Comparison of ENCODE assay signal across 19 cellular contexts in the genomic region with DNA sequence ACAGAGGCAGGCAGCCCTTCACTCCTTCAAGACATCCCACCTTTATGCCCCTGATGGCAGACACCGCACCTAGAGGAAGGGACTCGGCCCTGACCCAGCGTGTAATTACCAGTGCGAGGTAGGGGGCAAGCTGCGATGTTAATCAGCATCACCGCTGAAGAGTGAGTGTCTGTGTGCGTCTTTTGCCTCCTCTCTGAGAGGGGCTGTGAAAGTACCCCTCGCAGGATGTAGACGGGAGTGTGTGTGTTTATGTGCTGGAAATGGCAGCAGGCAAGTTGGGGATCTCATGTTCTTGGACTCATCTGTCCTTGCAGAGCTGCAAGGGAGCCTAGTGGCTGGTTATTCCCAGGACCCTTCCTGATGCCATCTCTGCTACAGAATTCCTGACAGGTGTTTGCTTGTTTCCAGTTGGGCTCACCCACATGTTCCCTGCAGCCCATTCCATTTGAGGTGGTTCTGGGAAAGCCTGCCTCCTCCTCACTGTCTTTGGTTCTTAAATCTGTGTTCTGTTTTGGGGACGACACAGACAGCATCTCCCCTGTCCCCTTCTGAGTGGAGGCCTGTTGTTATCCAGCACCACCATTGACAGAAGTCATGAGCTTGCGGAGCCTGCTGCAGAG.
A peak's percentile ranks its signal among the peaks of the same experiment; 100 is the strongest.
DNase-seq lines count a peak whose midpoint lies in the region; ATAC-seq, FAIRE-seq and TF ChIP-seq lines count a peak whose summit lies in the region.
"Had no signal": no experiment of that assay in that cellular context is flagged by ENCODE, and none has a peak within 500 bp of the region (broad histone marks: within the 10 kb centered on the region; RNA-seq: fewer than 3 reads in every experiment).

No MANE protein-coding gene starts in this region.

- peaks cover 38% of the 10 kb centered on the region for H3K36me3 Mint-ChIP-seq in nephron progenitor cell (ENCODE audit: low read depth)

- H3K4me1 Mint-ChIP-seq in nephron progenitor cell: peaks cover 12% of the 10 kb centered on the region
- H3K4me1 Mint-ChIP-seq: B cell had no signal

- no peaks in the 10 kb centered on the region for H3K27me3 ChIP-seq in bronchial epithelial cell (ENCODE audit: control insufficient read depth, insufficient read depth, low read length)
- no peaks in the 10 kb centered on the region for H3K27me3 ChIP-seq in esophagus muscularis mucosa

- H3K27me3 Mint-ChIP-seq in nephron progenitor cell (ENCODE audit: low read depth, poor library complexity): peaks cover 3% of the 10 kb centered on the region
- H3K27me3 Mint-ChIP-seq: CD4-positive, alpha-beta T cell had no signal

- no peak for TF ChIP-seq CTCF in bronchial epithelial cell (IDR thresholded peaks at IDR 0.05; ENCODE audit: insufficient read depth, low read length, severe bottlenecking)
- TF ChIP-seq CTCF in esophagus muscularis mucosa (IDR thresholded peaks at IDR 0.05): no peak
- no peak for TF ChIP-seq CTCF in nephron progenitor cell (IDR thresholded peaks at IDR 0.05)

- H3K27ac Mint-ChIP-seq in nephron progenitor cell: peak overlapping the region; percentile 64
- H3K27ac Mint-ChIP-seq: B cell; CD4-positive, alpha-beta T cell had no signal

- peak; percentile 28 for FAIRE-seq in bronchial epithelial cell (lab: Jason Lieb, UNC)
- FAIRE-seq: A204.1, G401.6, GM12891, H54 had no signal

- H3K9me3 ChIP-seq in esophagus muscularis mucosa: no peaks in the 10 kb centered on the region

- no peak overlapping the region for H3K4me3 Mint-ChIP-seq in nephron progenitor cell
- H3K4me3 Mint-ChIP-seq: B cell; CD4-positive, alpha-beta T cell had no signal

- 96% methylated on average over 11 of the region's 11 CpGs for WGBS in esophagus muscularis mucosa

- no peak overlapping the region for H3K27ac ChIP-seq in esophagus muscularis mucosa (replicated peaks in 1 of 4)
- H3K27ac ChIP-seq: GM23248, HL-60 had no signal

- H3K36me3 ChIP-seq in bronchial epithelial cell (ENCODE audit: control insufficient read depth, insufficient read depth, low read length) (no peaks in the 10 kb centered on the region), esophagus muscularis mucosa (no peaks in the 10 kb centered on the region)

- intact Hi-C loops in esophagus muscularis mucosa (cut with DNase I): no loop called here

- no peak for ATAC-seq in GM19351 (IDR thresholded peaks at IDR 0.05; ENCODE audit: unreplicated experiment)
- ATAC-seq: HCT116 had no signal

- H3K4me3 ChIP-seq in bronchial epithelial cell (ENCODE audit: low read depth, low read length) (no peak overlapping the region), esophagus muscularis mucosa (no peak overlapping the region)
- H3K4me3 ChIP-seq: GM23248 had no signal

- no peak for DNase-seq in bronchial epithelial cell (ENCODE audit: low read depth)
- peak; percentile 57 for DNase-seq in esophagus muscularis mucosa (ENCODE audit: extremely low spot score)
- DNase-seq in nephron progenitor cell: no peak
- DNase-seq in stimulated activated CD4-positive, alpha-beta T cell treated with anti-CD3 and anti-CD28 coated beads, Interleukin-12 subunit alpha, Interleukin-12 subunit beta, amount 100 ng/mL, for 4 hours: no peak
- DNase-seq in NCI-H446 treated with DMSO at 0.1 percent for 48 hours (lab: John Stamatoyannopoulos, UW): no peak
- no peak for DNase-seq in NCI-H2196 treated with DMSO at 0.1 percent for 48 hours (lab: John Stamatoyannopoulos, UW; ENCODE audit: unreplicated experiment)
- DNase-seq: C1 segment of cervical spinal cord; CD4-positive, alpha-beta T cell; DMS79 treated with DMSO at 0.1 percent for 48 hours; EL; GM23248 had no signal

- H3K9me3 Mint-ChIP-seq in nephron progenitor cell: no peaks in the 10 kb centered on the region
- H3K9me3 Mint-ChIP-seq: CD4-positive, alpha-beta T cell had no signal

- TF ChIP-seq POLR2A in esophagus muscularis mucosa (IDR thresholded peaks at IDR 0.05; ENCODE audit: low read depth): no peak

- no peak for TF ChIP-seq EP300 in esophagus muscularis mucosa (IDR thresholded peaks at IDR 0.05)

- no peaks in the 10 kb centered on the region for H3K4me1 ChIP-seq in esophagus muscularis mucosa
